ENCODE assay signal across 29 cellular contexts in the genomic region with DNA sequence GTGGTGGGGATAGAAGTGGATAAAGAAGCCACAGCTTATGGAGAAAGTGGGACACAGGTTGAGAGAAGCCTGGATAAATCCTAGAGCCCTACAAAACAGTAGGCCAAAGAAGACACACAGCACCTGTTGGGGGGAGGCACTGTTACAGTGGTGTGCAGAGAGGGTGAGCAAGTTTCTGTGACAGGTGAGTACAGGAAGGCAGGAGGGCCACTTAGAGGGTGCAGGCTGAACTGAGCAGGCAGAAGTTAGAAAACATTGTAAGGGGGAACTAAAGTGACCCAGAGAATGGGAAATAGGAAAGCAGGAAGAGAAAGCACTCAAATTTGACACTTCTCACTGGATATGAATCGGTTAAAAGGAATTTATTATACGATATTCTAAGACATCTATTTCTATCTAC.
"Had no signal": no experiment of that assay in that cellular context is flagged by ENCODE, and none has a peak within 500 bp of the region (broad histone marks: within the 10 kb centered on the region; RNA-seq: fewer than 3 reads in every experiment).

No MANE protein-coding gene starts in this region.

- H3K9me3 Mint-ChIP-seq: activated CD4-positive, alpha-beta memory T cell treated with anti-CD3 and anti-CD28 coated beads, Interleukin-2, amount 10 ng/mL, durations not matched to agents 7 days and 5 days; activated CD4-positive, alpha-beta T cell treated with anti-CD3 and anti-CD28 coated beads, Interleukin-2, amount 10 ng/mL, durations not matched to agents 7 days and 5 days; activated naive CD4-positive, alpha-beta T cell treated with anti-CD3 and anti-CD28 coated beads, Interleukin-2, amount 10 ng/mL, durations not matched to agents 7 days and 5 days; activated naive CD8-positive, alpha-beta T cell treated with anti-CD3 and anti-CD28 coated beads, Interleukin-2, amount 10 ng/mL, durations not matched to agents 7 days and 5 days; activated T-cell treated with anti-CD3 and anti-CD28 coated beads, Interleukin-2, amount 50 U/mL, for 24 hours; central memory CD8-positive, alpha-beta T cell; naive B cell; nephron progenitor cell; stimulated activated effector memory CD8-positive, alpha-beta T cell treated with anti-CD3 and anti-CD28 coated beads, Interleukin-12 subunit alpha, Interleukin-12 subunit beta, amount 100 ng/mL, for 72 hours; stimulated activated naive CD8-positive, alpha-beta T cell treated with anti-CD3 and anti-CD28 coated beads, Interleukin-15, Interleukin-2, amounts not matched to agents 100 ng/mL and 50 ng/mL, for 24 hours; WTC11 had no signal

- H3K4me1 ChIP-seq: esophagus squamous epithelium, left ventricle myocardium inferior, pancreas, prostate gland, sigmoid colon, tibial nerve had no signal

- H3K27me3 ChIP-seq: esophagus squamous epithelium, pancreas, sigmoid colon, tibial nerve had no signal

- H3K27me3 Mint-ChIP-seq: activated CD4-positive, alpha-beta memory T cell treated with anti-CD3 and anti-CD28 coated beads, Interleukin-2, amount 10 ng/mL, durations not matched to agents 7 days and 5 days; activated CD4-positive, alpha-beta T cell treated with anti-CD3 and anti-CD28 coated beads, Interleukin-2, amount 10 ng/mL, durations not matched to agents 7 days and 5 days; activated naive CD4-positive, alpha-beta T cell treated with anti-CD3 and anti-CD28 coated beads, Interleukin-2, amount 10 ng/mL, durations not matched to agents 7 days and 5 days; activated T-cell treated with anti-CD3 and anti-CD28 coated beads, Interleukin-2, amount 50 U/mL, for 24 hours; central memory CD8-positive, alpha-beta T cell; dendritic cell treated with granulocyte-macrophage colony-stimulating factor and Interleukin-4, amounts not matched to agents 40 ng/mL and 50 ng/mL, for 4 days; naive B cell; stimulated activated naive CD8-positive, alpha-beta T cell treated with anti-CD3 and anti-CD28 coated beads, Interleukin-15, Interleukin-2, amounts not matched to agents 100 ng/mL and 50 ng/mL, for 24 hours had no signal

- H3K9me3 ChIP-seq: esophagus squamous epithelium, left ventricle myocardium inferior, pancreas, prostate gland, sigmoid colon, tibial nerve had no signal

- DNase-seq: activated CD4-positive, alpha-beta memory T cell treated with anti-CD3 and anti-CD28 coated beads, Interleukin-2, amount 10 ng/mL, durations not matched to agents 7 days and 5 days; activated CD4-positive, alpha-beta T cell treated with anti-CD3 and anti-CD28 coated beads for 1 hour; activated CD4-positive, alpha-beta T cell treated with anti-CD3 and anti-CD28 coated beads, Interleukin-2, amount 10 ng/mL, durations not matched to agents 7 days and 5 days; activated CD8-positive, alpha-beta memory T cell treated with anti-CD3 and anti-CD28 coated beads, Interleukin-2, amount 50 U/mL, for 48 hours; activated gamma-delta T cell; activated naive CD4-positive, alpha-beta T cell treated with anti-CD3 and anti-CD28 coated beads, Interleukin-2, amount 10 ng/mL, durations not matched to agents 7 days and 5 days; activated naive CD8-positive, alpha-beta T cell treated with anti-CD3 and anti-CD28 coated beads, Interleukin-2, amount 10 ng/mL, durations not matched to agents 7 days and 5 days; activated T-cell treated with anti-CD3 and anti-CD28 coated beads, Interleukin-2, amount 50 U/mL, for 24 hours; esophagus squamous epithelium; foreskin melanocyte; kidney glomerular epithelial cell; left ventricle myocardium inferior; naive B cell; nephron progenitor cell; pancreas; retina; sigmoid colon; small intestine; stimulated activated CD4-positive, alpha-beta T cell treated with anti-CD3 and anti-CD28 coated beads, Interleukin-4, amount 100 ng/mL, for 24 hours; substantia nigra; T-helper 2 cell had no signal

- H3K4me1 Mint-ChIP-seq: activated CD4-positive, alpha-beta memory T cell treated with anti-CD3 and anti-CD28 coated beads, Interleukin-2, amount 10 ng/mL, durations not matched to agents 7 days and 5 days; activated CD4-positive, alpha-beta T cell treated with anti-CD3 and anti-CD28 coated beads, Interleukin-2, amount 10 ng/mL, durations not matched to agents 7 days and 5 days; activated naive CD4-positive, alpha-beta T cell treated with anti-CD3 and anti-CD28 coated beads, Interleukin-2, amount 10 ng/mL, durations not matched to agents 7 days and 5 days; activated naive CD8-positive, alpha-beta T cell treated with anti-CD3 and anti-CD28 coated beads, Interleukin-2, amount 10 ng/mL, durations not matched to agents 7 days and 5 days; central memory CD8-positive, alpha-beta T cell; naive B cell; nephron progenitor cell; stimulated activated effector memory CD8-positive, alpha-beta T cell treated with anti-CD3 and anti-CD28 coated beads, Interleukin-12 subunit alpha, Interleukin-12 subunit beta, amount 100 ng/mL, for 72 hours; WTC11 had no signal

- H3K4me3 Mint-ChIP-seq: activated CD4-positive, alpha-beta memory T cell treated with anti-CD3 and anti-CD28 coated beads, Interleukin-2, amount 10 ng/mL, durations not matched to agents 7 days and 5 days; activated CD4-positive, alpha-beta T cell treated with anti-CD3 and anti-CD28 coated beads, Interleukin-2, amount 10 ng/mL, durations not matched to agents 7 days and 5 days; activated naive CD4-positive, alpha-beta T cell treated with anti-CD3 and anti-CD28 coated beads, Interleukin-2, amount 10 ng/mL, durations not matched to agents 7 days and 5 days; activated naive CD8-positive, alpha-beta T cell treated with anti-CD3 and anti-CD28 coated beads, Interleukin-2, amount 10 ng/mL, durations not matched to agents 7 days and 5 days; activated T-cell treated with anti-CD3 and anti-CD28 coated beads, Interleukin-2, amount 50 U/mL, for 24 hours; central memory CD8-positive, alpha-beta T cell; dendritic cell treated with granulocyte-macrophage colony-stimulating factor and Interleukin-4, amounts not matched to agents 40 ng/mL and 50 ng/mL, for 4 days; naive B cell; nephron progenitor cell; stimulated activated effector memory CD8-positive, alpha-beta T cell treated with anti-CD3 and anti-CD28 coated beads, Interleukin-12 subunit alpha, Interleukin-12 subunit beta, amount 100 ng/mL, for 72 hours; stimulated activated naive CD8-positive, alpha-beta T cell treated with anti-CD3 and anti-CD28 coated beads, Interleukin-15, Interleukin-2, amounts not matched to agents 100 ng/mL and 50 ng/mL, for 24 hours; WTC11 had no signal

- H3K27ac Mint-ChIP-seq: activated CD4-positive, alpha-beta memory T cell treated with anti-CD3 and anti-CD28 coated beads, Interleukin-2, amount 10 ng/mL, durations not matched to agents 7 days and 5 days; activated CD4-positive, alpha-beta T cell treated with anti-CD3 and anti-CD28 coated beads, Interleukin-2, amount 10 ng/mL, durations not matched to agents 7 days and 5 days; activated naive CD4-positive, alpha-beta T cell treated with anti-CD3 and anti-CD28 coated beads, Interleukin-2, amount 10 ng/mL, durations not matched to agents 7 days and 5 days; activated naive CD8-positive, alpha-beta T cell treated with anti-CD3 and anti-CD28 coated beads, Interleukin-2, amount 10 ng/mL, durations not matched to agents 7 days and 5 days; activated T-cell treated with anti-CD3 and anti-CD28 coated beads, Interleukin-2, amount 50 U/mL, for 24 hours; dendritic cell treated with granulocyte-macrophage colony-stimulating factor and Interleukin-4, amounts not matched to agents 40 ng/mL and 50 ng/mL, for 4 days; nephron progenitor cell; stimulated activated effector memory CD8-positive, alpha-beta T cell treated with anti-CD3 and anti-CD28 coated beads, Interleukin-12 subunit alpha, Interleukin-12 subunit beta, amount 100 ng/mL, for 72 hours; stimulated activated naive CD8-positive, alpha-beta T cell treated with anti-CD3 and anti-CD28 coated beads, Interleukin-15, Interleukin-2, amounts not matched to agents 100 ng/mL and 50 ng/mL, for 24 hours; WTC11 had no signal

- ATAC-seq: stimulated activated effector memory CD8-positive, alpha-beta T cell treated with anti-CD3 and anti-CD28 coated beads, Interleukin-12 subunit alpha, Interleukin-12 subunit beta, amount 100 ng/mL, for 72 hours; WTC11 had no signal

- H3K4me3 ChIP-seq: esophagus squamous epithelium, left ventricle myocardium inferior, pancreas, prostate gland, sigmoid colon, tibial nerve had no signal

- H3K27ac ChIP-seq: epithelial cell of prostate, esophagus squamous epithelium, left ventricle myocardium inferior, pancreas, prostate gland, sigmoid colon, tibial nerve had no signal

- H3K36me3 ChIP-seq: esophagus squamous epithelium, left ventricle myocardium inferior, pancreas, prostate gland, sigmoid colon, tibial nerve had no signal
